Comparison of ENCODE assay signal across 7 cellular contexts in genomic region chrX:12975670-12975965, GRCh38. TPM values are rescaled to one million over a fixed set of nuclear protein-coding genes. Genes with fewer than 3 reads are reported as not detected.
A peak's percentile ranks its signal among the peaks of the same experiment; 100 is the strongest.
DNase-seq lines count a peak whose midpoint lies in the region; ATAC-seq and TF ChIP-seq lines count a peak whose summit lies in the region.

No MANE protein-coding gene starts in this region.

- peak overlapping the region; percentile 79 to 97 (median 94) for H3K4me3 Mint-ChIP-seq in T-cell

- TF ChIP-seq POLR2A in gastroesophageal sphincter (IDR thresholded peaks at IDR 0.05), result no peak

- H3K9me3 ChIP-seq in HAP-1, result no peaks in the 10 kb centered on the region
- H3K9me3 ChIP-seq in gastroesophageal sphincter, result no peaks in the 10 kb centered on the region

- no peak for ATAC-seq in T-cell (replicated peaks in 1 of 4)
- ATAC-seq in gastroesophageal sphincter, result no peak
- no peak for ATAC-seq in GM21515 (IDR thresholded peaks at IDR 0.05; ENCODE audit: unreplicated experiment)

- in situ Hi-C loops in HAP-1 (cut with MboI; ENCODE audit: low sequenced_read_pairs), result no loop called here

- peaks cover 0 to 4% of the 10 kb centered on the region in 2 donors for H3K27me3 Mint-ChIP-seq in T-cell

- H3K36me3 ChIP-seq in HAP-1 (replicated peaks) (peaks cover 21% of the 10 kb centered on the region), gastroesophageal sphincter (no peaks in the 10 kb centered on the region)

- peaks cover 31% of the 10 kb centered on the region for H3K36me3 Mint-ChIP-seq in T-cell

- no peaks in the 10 kb centered on the region for H3K9me3 Mint-ChIP-seq in T-cell

- H3K4me1 ChIP-seq in HAP-1 (peaks cover 48% of the 10 kb centered on the region), gastroesophageal sphincter (peaks cover 0 to 38% (median 0%) of the 10 kb centered on the region in 3 donors)

- H3K4me3 ChIP-seq in HAP-1 (peak overlapping the region; percentile 92), gastroesophageal sphincter (peak overlapping the region; percentile 69 to 100), retinal pigment epithelial cell (ENCODE audit: low read length) (peak overlapping the region; percentile 95)

- H3K27me3 ChIP-seq in HAP-1 (ENCODE audit: low read depth), result no peaks in the 10 kb centered on the region
- no peaks in the 10 kb centered on the region for H3K27me3 ChIP-seq in gastroesophageal sphincter

- H3K4me1 Mint-ChIP-seq in T-cell, result peaks cover 29 to 76% (median 37%) of the 10 kb centered on the region in 3 donors

- DNase-seq in HAP-1 (ENCODE audit: low spot score in 2 of 2) (peak in 1 of 2 experiments; percentile 70), T-cell (no peak), retinal pigment epithelial cell (ENCODE audit: low read depth) (no peak), NCI-H226 (no peak)
- DNase-seq in stimulated activated CD8-positive, alpha-beta memory T cell treated with anti-CD3 and anti-CD28 coated beads, Interleukin-4, amount 100 ng/mL, for 48 hours, result no peak

- H3K27ac Mint-ChIP-seq in T-cell, result peak overlapping the region; percentile 93 to 98

- POLR2A ChIA-PET in T-cell (lab: Charles Lee), result interaction anchor here in 1 of 2 donors (0.8 to 3.8 kb wide), 11 partner anchors 9 to 1057 kb away, joined by 3 to 18 read pairs (median 4); no protein-coding TSS in a partner anchor

- H3K27ac ChIP-seq in gastroesophageal sphincter, result peak overlapping the region; percentile 93 to 100 (median 94)

- CTCF ChIA-PET in T-cell (lab: Charles Lee), result interaction anchor here (0.6 to 4.2 kb wide), 7 partner anchors 19 to 76 kb away, joined by 3 to 20 read pairs (median 7); no protein-coding TSS in a partner anchor

- 18% methylated on average over 9 of the region's 26 CpGs; no CpG with 5 or more reads in 1 of the 2 donors for WGBS in gastroesophageal sphincter (ENCODE audit: low coverage in 1 of 2), 2 donors

- TF ChIP-seq CTCF in gastroesophageal sphincter (IDR thresholded peaks at IDR 0.05) (no peak), retinal pigment epithelial cell (conservative IDR thresholded peaks at IDR 0.05; ENCODE audit: low read depth, low read length) (no peak)

- no peak for TF ChIP-seq EP300 in gastroesophageal sphincter (IDR thresholded peaks at IDR 0.05)

RNA-seq across cellular contexts. Expression of gene TMSB4X, which starts 0.7 kb away (rescaled TPM):
- total RNA-seq in T-cell (1,000 to 10,000 TPM; 5,030 to 6,201 (median 5,880) TPM), gastroesophageal sphincter (1,000 to 10,000 TPM; 2,260 to 4,561 (median 3,693) TPM)
